Comparison of ENCODE assay signal across 21 cellular contexts in genomic region chr1:10953505-10954193, GRCh38.
"Had no signal": no experiment of that assay in that cellular context is flagged by ENCODE, and none has a peak within 500 bp of the region (broad histone marks: within the 10 kb centered on the region; RNA-seq: fewer than 3 reads in every experiment).

No MANE protein-coding gene starts in this region.

- H3K27ac ChIP-seq: coronary artery, esophagus muscularis mucosa, foreskin keratinocyte, gastroesophageal sphincter, heart left ventricle, left lung, lower lobe of right lung had no signal

- H3K27me3 ChIP-seq: dorsolateral prefrontal cortex, esophagus muscularis mucosa, gastroesophageal sphincter, heart left ventricle, left lung had no signal

- FAIRE-seq: colon, endothelial cell of umbilical vein, frontal cortex, islet of Langerhans, keratinocyte had no signal

- H3K4me3 ChIP-seq: coronary artery, dorsolateral prefrontal cortex, esophagus muscularis mucosa, gastroesophageal sphincter, heart left ventricle, left lung, lower lobe of right lung, mucosa of descending colon had no signal

- DNase-seq: dermis blood vessel endothelial cell; dorsolateral prefrontal cortex; effector CD4-positive, alpha-beta T cell; effector memory CD4-positive, alpha-beta T cell; foreskin keratinocyte; heart left ventricle; hippocampal formation; left cardiac atrium; left lung; left ventricle myocardium superior; lower lobe of right lung; mesenchymal stem cell; mucosa of descending colon had no signal

- ATAC-seq: foreskin keratinocyte, gastroesophageal sphincter, heart left ventricle, left cardiac atrium, left lung, left ventricle myocardium superior, lower lobe of right lung, mucosa of descending colon had no signal

- H3K4me1 ChIP-seq: foreskin keratinocyte, gastroesophageal sphincter, left lung, lower lobe of right lung had no signal

- H3K36me3 ChIP-seq: esophagus muscularis mucosa, gastroesophageal sphincter, heart left ventricle, left lung, lower lobe of right lung had no signal

- H3K9me3 ChIP-seq: lower lobe of right lung had no signal
